Comparison of ENCODE assay signal across 1 cellular context in the genomic region with DNA sequence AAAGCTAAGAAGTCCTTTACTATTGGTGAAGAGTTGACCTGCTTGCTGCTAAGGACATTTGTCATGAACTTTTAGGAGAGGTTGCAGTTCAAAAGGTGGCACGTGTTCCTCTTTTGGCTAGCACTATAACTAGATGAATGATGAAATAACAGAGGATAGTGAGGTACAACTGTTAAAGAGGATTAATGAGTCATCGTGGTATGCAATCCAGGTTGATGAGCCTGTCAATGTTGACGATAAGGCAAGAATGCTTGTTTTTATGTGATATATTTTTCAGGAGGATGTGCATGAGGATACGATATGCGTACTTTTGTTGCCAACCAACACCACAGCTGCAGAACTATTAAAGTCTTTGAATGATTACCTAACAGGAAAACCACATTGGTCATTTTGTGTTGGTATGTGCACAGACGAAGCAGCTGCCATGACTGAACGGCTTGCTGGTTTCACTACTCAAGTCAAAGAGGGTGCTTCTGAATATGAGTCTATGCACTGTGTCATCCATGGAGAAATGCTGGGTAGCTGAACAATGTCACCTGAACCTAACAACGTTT.
A peak's percentile ranks its signal among the peaks of the same experiment; 100 is the strongest.
TF ChIP-seq lines count a peak whose summit lies in the region.

No MANE protein-coding gene starts in this region.

TF ChIP-seq in K562, 482 proteins besides CTCF, POLR2A, EP300 and RAD21 (continued from another document and continues in another):
- TF ChIP-seq, protein P1, sequence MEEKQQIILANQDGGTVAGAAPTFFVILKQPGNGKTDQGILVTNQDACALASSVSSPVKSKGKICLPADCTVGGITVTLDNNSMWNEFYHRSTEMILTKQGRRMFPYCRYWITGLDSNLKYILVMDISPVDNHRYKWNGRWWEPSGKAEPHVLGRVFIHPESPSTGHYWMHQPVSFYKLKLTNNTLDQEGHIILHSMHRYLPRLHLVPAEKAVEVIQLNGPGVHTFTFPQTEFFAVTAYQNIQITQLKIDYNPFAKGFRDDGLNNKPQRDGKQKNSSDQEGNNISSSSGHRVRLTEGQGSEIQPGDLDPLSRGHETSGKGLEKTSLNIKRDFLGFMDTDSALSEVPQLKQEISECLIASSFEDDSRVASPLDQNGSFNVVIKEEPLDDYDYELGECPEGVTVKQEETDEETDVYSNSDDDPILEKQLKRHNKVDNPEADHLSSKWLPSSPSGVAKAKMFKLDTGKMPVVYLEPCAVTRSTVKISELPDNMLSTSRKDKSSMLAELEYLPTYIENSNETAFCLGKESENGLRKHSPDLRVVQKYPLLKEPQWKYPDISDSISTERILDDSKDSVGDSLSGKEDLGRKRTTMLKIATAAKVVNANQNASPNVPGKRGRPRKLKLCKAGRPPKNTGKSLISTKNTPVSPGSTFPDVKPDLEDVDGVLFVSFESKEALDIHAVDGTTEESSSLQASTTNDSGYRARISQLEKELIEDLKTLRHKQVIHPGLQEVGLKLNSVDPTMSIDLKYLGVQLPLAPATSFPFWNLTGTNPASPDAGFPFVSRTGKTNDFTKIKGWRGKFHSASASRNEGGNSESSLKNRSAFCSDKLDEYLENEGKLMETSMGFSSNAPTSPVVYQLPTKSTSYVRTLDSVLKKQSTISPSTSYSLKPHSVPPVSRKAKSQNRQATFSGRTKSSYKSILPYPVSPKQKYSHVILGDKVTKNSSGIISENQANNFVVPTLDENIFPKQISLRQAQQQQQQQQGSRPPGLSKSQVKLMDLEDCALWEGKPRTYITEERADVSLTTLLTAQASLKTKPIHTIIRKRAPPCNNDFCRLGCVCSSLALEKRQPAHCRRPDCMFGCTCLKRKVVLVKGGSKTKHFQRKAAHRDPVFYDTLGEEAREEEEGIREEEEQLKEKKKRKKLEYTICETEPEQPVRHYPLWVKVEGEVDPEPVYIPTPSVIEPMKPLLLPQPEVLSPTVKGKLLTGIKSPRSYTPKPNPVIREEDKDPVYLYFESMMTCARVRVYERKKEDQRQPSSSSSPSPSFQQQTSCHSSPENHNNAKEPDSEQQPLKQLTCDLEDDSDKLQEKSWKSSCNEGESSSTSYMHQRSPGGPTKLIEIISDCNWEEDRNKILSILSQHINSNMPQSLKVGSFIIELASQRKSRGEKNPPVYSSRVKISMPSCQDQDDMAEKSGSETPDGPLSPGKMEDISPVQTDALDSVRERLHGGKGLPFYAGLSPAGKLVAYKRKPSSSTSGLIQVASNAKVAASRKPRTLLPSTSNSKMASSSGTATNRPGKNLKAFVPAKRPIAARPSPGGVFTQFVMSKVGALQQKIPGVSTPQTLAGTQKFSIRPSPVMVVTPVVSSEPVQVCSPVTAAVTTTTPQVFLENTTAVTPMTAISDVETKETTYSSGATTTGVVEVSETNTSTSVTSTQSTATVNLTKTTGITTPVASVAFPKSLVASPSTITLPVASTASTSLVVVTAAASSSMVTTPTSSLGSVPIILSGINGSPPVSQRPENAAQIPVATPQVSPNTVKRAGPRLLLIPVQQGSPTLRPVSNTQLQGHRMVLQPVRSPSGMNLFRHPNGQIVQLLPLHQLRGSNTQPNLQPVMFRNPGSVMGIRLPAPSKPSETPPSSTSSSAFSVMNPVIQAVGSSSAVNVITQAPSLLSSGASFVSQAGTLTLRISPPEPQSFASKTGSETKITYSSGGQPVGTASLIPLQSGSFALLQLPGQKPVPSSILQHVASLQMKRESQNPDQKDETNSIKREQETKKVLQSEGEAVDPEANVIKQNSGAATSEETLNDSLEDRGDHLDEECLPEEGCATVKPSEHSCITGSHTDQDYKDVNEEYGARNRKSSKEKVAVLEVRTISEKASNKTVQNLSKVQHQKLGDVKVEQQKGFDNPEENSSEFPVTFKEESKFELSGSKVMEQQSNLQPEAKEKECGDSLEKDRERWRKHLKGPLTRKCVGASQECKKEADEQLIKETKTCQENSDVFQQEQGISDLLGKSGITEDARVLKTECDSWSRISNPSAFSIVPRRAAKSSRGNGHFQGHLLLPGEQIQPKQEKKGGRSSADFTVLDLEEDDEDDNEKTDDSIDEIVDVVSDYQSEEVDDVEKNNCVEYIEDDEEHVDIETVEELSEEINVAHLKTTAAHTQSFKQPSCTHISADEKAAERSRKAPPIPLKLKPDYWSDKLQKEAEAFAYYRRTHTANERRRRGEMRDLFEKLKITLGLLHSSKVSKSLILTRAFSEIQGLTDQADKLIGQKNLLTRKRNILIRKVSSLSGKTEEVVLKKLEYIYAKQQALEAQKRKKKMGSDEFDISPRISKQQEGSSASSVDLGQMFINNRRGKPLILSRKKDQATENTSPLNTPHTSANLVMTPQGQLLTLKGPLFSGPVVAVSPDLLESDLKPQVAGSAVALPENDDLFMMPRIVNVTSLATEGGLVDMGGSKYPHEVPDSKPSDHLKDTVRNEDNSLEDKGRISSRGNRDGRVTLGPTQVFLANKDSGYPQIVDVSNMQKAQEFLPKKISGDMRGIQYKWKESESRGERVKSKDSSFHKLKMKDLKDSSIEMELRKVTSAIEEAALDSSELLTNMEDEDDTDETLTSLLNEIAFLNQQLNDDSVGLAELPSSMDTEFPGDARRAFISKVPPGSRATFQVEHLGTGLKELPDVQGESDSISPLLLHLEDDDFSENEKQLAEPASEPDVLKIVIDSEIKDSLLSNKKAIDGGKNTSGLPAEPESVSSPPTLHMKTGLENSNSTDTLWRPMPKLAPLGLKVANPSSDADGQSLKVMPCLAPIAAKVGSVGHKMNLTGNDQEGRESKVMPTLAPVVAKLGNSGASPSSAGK (IDR thresholded peaks at IDR 0.05) = peak; percentile 47; the same call in 1 of the 2 replicates
- TF ChIP-seq BHLHE40 (IDR thresholded peaks at IDR 0.05; ENCODE audit: low read length) (peak; percentile 65; the same call in 1 of the 2 replicates), JUN (IDR thresholded peaks at IDR 0.05; ENCODE audit: borderline replicate concordance, low read depth, low read length) (peak; percentile 66; the same call in 1 of the 2 replicates), JUN (CRISPR knock-in tag; IDR thresholded peaks at IDR 0.05; ENCODE audit: borderline replicate concordance) (0 out of 2 replicates have a peak, but pooled peaks have one; percentile 50), FOSL1 (tag; conservative IDR thresholded peaks at IDR 0.05) (peak; percentile 87), EP400 (IDR thresholded peaks at IDR 0.05) (peak; percentile 46; the same call in 1 of the 2 replicates), CREB1 (IDR thresholded peaks at IDR 0.05) (no peak), CREB1 (CRISPR knock-in tag; IDR thresholded peaks at IDR 0.05) (0 out of 2 replicates have a peak, but pooled peaks have one; percentile 28), ZSCAN32 (CRISPR knock-in tag; IDR thresholded peaks at IDR 0.05) (no peak), RCOR1 (IDR thresholded peaks at IDR 0.05; ENCODE audit: borderline replicate concordance in 1 of 2, low read depth in 2 of 2, low read length in 2 of 2) (peak in 1 of 2 experiments; percentile 64; a peak in 2 of 4 replicates), MEIS2 (IDR thresholded peaks at IDR 0.05; ENCODE audit: partially characterized antibody) (peak; percentile 87), RBM39 (optimal IDR thresholded peaks at IDR 0.05; ENCODE audit: low read depth, low read length) (no peak), HSF4 (CRISPR knock-in tag; IDR thresholded peaks at IDR 0.05; ENCODE audit: borderline replicate concordance) (no peak), IFI16 (CRISPR knock-in tag; IDR thresholded peaks at IDR 0.05) (no peak), ETV6 (IDR thresholded peaks at IDR 0.05; ENCODE audit: borderline replicate concordance in 1 of 2, low read depth in 2 of 2, low read length in 1 of 2) (no peak), ETV6 (CRISPR knock-in tag; IDR thresholded peaks at IDR 0.05; ENCODE audit: borderline replicate concordance) (no peak), ARID1B (IDR thresholded peaks at IDR 0.05) (peak; percentile 49; the same call in 1 of the 2 replicates), JUND (IDR thresholded peaks at IDR 0.05; ENCODE audit: borderline replicate concordance, low read depth, low read length) (peak; percentile 85), JUND (tag; IDR thresholded peaks at IDR 0.05; ENCODE audit: borderline replicate concordance, low read depth, low read length) (peak; percentile 81)
- TF ChIP-seq, protein P2, sequence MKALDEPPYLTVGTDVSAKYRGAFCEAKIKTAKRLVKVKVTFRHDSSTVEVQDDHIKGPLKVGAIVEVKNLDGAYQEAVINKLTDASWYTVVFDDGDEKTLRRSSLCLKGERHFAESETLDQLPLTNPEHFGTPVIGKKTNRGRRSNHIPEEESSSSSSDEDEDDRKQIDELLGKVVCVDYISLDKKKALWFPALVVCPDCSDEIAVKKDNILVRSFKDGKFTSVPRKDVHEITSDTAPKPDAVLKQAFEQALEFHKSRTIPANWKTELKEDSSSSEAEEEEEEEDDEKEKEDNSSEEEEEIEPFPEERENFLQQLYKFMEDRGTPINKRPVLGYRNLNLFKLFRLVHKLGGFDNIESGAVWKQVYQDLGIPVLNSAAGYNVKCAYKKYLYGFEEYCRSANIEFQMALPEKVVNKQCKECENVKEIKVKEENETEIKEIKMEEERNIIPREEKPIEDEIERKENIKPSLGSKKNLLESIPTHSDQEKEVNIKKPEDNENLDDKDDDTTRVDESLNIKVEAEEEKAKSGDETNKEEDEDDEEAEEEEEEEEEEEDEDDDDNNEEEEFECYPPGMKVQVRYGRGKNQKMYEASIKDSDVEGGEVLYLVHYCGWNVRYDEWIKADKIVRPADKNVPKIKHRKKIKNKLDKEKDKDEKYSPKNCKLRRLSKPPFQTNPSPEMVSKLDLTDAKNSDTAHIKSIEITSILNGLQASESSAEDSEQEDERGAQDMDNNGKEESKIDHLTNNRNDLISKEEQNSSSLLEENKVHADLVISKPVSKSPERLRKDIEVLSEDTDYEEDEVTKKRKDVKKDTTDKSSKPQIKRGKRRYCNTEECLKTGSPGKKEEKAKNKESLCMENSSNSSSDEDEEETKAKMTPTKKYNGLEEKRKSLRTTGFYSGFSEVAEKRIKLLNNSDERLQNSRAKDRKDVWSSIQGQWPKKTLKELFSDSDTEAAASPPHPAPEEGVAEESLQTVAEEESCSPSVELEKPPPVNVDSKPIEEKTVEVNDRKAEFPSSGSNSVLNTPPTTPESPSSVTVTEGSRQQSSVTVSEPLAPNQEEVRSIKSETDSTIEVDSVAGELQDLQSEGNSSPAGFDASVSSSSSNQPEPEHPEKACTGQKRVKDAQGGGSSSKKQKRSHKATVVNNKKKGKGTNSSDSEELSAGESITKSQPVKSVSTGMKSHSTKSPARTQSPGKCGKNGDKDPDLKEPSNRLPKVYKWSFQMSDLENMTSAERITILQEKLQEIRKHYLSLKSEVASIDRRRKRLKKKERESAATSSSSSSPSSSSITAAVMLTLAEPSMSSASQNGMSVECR (CRISPR knock-in tag; IDR thresholded peaks at IDR 0.05) = no peak
- TF ChIP-seq, protein P3, sequence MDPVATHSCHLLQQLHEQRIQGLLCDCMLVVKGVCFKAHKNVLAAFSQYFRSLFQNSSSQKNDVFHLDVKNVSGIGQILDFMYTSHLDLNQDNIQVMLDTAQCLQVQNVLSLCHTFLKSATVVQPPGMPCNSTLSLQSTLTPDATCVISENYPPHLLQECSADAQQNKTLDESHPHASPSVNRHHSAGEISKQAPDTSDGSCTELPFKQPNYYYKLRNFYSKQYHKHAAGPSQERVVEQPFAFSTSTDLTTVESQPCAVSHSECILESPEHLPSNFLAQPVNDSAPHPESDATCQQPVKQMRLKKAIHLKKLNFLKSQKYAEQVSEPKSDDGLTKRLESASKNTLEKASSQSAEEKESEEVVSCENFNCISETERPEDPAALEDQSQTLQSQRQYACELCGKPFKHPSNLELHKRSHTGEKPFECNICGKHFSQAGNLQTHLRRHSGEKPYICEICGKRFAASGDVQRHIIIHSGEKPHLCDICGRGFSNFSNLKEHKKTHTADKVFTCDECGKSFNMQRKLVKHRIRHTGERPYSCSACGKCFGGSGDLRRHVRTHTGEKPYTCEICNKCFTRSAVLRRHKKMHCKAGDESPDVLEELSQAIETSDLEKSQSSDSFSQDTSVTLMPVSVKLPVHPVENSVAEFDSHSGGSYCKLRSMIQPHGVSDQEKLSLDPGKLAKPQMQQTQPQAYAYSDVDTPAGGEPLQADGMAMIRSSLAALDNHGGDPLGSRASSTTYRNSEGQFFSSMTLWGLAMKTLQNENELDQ (CRISPR knock-in tag; IDR thresholded peaks at IDR 0.05; ENCODE audit: borderline replicate concordance) = no peak
- TF ChIP-seq, protein P4, sequence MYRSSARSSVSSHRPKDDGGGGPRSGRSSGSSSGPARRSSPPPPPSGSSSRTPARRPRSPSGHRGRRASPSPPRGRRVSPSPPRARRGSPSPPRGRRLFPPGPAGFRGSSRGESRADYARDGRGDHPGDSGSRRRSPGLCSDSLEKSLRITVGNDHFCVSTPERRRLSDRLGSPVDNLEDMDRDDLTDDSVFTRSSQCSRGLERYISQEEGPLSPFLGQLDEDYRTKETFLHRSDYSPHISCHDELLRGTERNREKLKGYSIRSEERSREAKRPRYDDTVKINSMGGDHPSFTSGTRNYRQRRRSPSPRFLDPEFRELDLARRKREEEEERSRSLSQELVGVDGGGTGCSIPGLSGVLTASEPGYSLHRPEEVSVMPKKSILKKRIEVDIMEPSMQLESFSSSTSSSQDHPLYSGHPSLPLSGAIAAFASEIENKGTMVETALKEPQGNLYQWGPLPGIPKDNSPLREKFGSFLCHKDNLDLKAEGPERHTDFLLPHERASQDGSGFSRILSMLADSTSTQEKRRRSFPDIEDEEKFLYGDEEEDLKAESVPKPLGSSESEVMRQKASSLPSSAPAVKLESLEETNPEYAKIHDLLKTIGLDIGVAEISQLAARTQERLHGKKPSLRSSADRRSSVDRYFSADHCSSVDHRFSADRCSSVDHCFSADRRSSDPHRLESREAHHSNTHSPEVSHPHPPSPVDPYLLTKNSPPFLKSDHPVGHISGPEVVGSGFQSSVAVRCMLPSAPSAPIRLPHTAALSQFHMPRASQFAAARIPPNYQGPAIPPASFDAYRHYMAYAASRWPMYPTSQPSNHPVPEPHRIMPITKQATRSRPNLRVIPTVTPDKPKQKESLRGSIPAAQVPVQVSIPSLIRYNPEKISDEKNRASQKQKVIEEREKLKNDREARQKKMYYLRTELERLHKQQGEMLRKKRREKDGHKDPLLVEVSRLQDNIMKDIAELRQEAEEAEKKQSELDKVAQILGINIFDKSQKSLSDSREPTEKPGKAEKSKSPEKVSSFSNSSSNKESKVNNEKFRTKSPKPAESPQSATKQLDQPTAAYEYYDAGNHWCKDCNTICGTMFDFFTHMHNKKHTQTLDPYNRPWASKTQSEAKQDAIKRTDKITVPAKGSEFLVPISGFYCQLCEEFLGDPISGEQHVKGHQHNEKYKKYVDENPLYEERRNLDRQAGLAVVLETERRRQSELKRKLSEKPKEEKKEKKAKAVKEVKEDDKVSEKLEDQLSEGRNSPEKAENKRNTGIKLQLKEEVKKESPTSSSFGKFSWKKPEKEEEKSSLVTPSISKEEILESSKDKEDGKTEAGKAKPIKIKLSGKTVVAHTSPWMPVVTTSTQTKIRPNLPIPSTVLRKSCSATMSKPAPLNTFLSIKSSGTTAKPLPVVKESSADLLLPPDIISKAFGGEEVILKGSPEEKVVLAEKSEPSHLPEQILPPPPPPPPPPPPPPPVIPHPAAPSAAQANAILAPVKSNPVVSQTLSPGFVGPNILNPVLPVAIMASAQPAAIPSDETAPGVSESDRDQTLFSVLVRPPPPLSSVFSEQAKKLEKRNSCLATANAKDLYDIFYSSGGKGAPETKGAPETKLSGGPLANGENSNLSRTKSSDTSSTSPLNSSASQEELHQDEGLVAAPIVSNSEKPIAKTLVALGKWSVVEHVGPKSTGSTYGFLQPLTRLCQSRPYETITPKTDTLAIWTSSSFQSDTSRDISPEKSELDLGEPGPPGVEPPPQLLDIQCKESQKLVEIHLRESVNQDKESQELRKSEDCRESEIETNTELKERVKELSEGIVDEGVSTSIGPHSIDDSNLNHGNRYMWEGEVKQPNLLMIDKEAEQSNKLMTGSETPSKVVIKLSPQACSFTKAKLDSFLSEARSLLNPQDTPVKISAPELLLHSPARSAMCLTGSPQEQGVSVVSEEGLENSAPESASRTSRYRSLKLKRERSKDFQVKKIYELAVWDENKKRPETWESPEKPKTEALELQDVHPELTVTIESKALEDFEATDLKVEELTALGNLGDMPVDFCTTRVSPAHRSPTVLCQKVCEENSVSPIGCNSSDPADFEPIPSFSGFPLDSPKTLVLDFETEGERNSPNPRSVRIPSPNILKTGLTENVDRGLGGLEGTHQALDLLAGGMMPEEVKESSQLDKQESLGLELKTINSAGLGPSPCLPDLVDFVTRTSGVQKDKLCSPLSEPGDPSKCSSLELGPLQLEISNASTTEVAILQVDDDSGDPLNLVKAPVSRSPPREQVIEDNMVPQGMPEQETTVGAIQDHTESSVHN (IDR thresholded peaks at IDR 0.05; ENCODE audit: borderline replicate concordance in 1 of 2, low read depth in 1 of 2) = peak in 1 of 2 experiments; percentile 62; a peak in 2 of 4 replicates
